ENCODE assay signal across 7 cellular contexts in genomic region chr2:202374383-202374782, GRCh38. TPM values are rescaled to one million over a fixed set of nuclear protein-coding genes. Genes with fewer than 3 reads are reported as not detected.
DNase-seq lines count a peak whose midpoint lies in the region; TF ChIP-seq lines count a peak whose summit lies in the region.
"Not testable (repeated sequence)": the region's sequence is repeated elsewhere in the genome, so short reads cannot be mapped to it uniquely, and the experiment has no call there.

No MANE protein-coding gene starts in this region.

- DNase-seq in GM12865 (ENCODE audit: low read depth); PC-9; activated T-cell treated with anti-CD3 and anti-CD28 coated beads, Interleukin-2, amount 50 U/mL, for 24 hours; dorsolateral prefrontal cortex: not testable (repeated sequence)

- peaks cover 16% of the 10 kb centered on the region for H4K20me1 ChIP-seq in PC-9 (ENCODE audit: insufficient read depth)

- peaks cover 13% of the 10 kb centered on the region for H3K36me3 Mint-ChIP-seq in activated T-cell treated with anti-CD3 and anti-CD28 coated beads, Interleukin-2, amount 50 U/mL, for 24 hours (ENCODE audit: low read depth)
- not testable (repeated sequence) for H3K36me3 Mint-ChIP-seq in nephron (ENCODE audit: low read depth)

- not testable (repeated sequence) for H3F3A ChIP-seq in PC-9 (ENCODE audit: insufficient read depth, low read depth)

- not testable (repeated sequence) for H3K27me3 Mint-ChIP-seq in activated T-cell treated with anti-CD3 and anti-CD28 coated beads, Interleukin-2, amount 50 U/mL, for 24 hours; nephron (ENCODE audit: low read depth)

- TF ChIP-seq CTCF in GM12865 (IDR thresholded peaks at IDR 0.05; ENCODE audit: insufficient read depth, low read depth, low read length, missing control alignments); PC-9 (conservative IDR thresholded peaks at IDR 0.05); dorsolateral prefrontal cortex (IDR thresholded peaks at IDR 0.05 in 54 of 56, conservative IDR thresholded peaks at IDR 0.05 in 2 of 56; ENCODE audit: low read depth in 1 of 56, partially characterized antibody in 56 of 56); nephron (IDR thresholded peaks at IDR 0.05; ENCODE audit: unreplicated experiment in 3 of 3): not testable (repeated sequence)

- H3K27me3 ChIP-seq in PC-9 (ENCODE audit: insufficient read depth, low read depth); dorsolateral prefrontal cortex; iPS-18a (ENCODE audit: control insufficient read depth, insufficient read depth, low read length); skeletal muscle satellite cell (ENCODE audit: control insufficient read depth, insufficient read depth, low read length): not testable (repeated sequence)

- H3K9me3 ChIP-seq in PC-9 (ENCODE audit: insufficient read depth, low read depth); iPS-18a (ENCODE audit: control insufficient read depth, low read depth, low read length); skeletal muscle satellite cell (replicated peaks; ENCODE audit: low read length): not testable (repeated sequence)

- not testable (repeated sequence) for H3K9me3 Mint-ChIP-seq in activated T-cell treated with anti-CD3 and anti-CD28 coated beads, Interleukin-2, amount 50 U/mL, for 24 hours; nephron

- H3K4me3 ChIP-seq in GM12865 (ENCODE audit: low read depth, low read length) (peak overlapping the region; percentile 87; the same call in 1 of the 2 replicates), dorsolateral prefrontal cortex (peak overlapping the region in 43 of 59 donors; percentile 58 to 97 (median 89)), iPS-18a (ENCODE audit: low read length) (peak overlapping the region; percentile 96), skeletal muscle satellite cell (ENCODE audit: low read length) (peak overlapping the region; percentile 86)
- not testable (repeated sequence) for H3K4me3 ChIP-seq in PC-9

- not testable (repeated sequence) for BruUV-seq in PC-9 (replicated peaks; lab: Mats Ljungman, UMichigan)

- POLR2A ChIA-PET in PC-9 (lab: Charles Lee; ENCODE audit: unreplicated experiment), result interaction anchor here (0.6 kb wide), 1 partner anchor 26 kb away, joined by 3 read pairs; no protein-coding TSS in a partner anchor

- intact Hi-C loops in PC-9 (cut with micrococcal nuclease; ENCODE audit: unreplicated experiment), result loop anchor here (10.0 kb wide), 1 partner anchor 340 kb away; the partner anchor contains the start of gene FZD7
- intact Hi-C loops in dorsolateral prefrontal cortex (cut with DNase I), result loop anchor here (10.0 kb wide), 3 partner anchors 260 to 860 kb away; partner anchors contain the start of genes ALS2 (in 1 of the 2), CYP20A1 (in 1 of the 2) and FAM117B (in 1 of the 2)

- not testable (repeated sequence) for H3K27ac Mint-ChIP-seq in activated T-cell treated with anti-CD3 and anti-CD28 coated beads, Interleukin-2, amount 50 U/mL, for 24 hours
- peak overlapping the region; percentile 99 to 100 (median 100) for H3K27ac Mint-ChIP-seq in nephron

- not testable (repeated sequence) for H3K9me2 ChIP-seq in PC-9 (ENCODE audit: insufficient read depth)

- peaks cover 14% of the 10 kb centered on the region; the same call in 1 of the 2 replicates for H3K4me1 ChIP-seq in PC-9 (replicated peaks; ENCODE audit: insufficient read depth)
- not testable (repeated sequence) for H3K4me1 ChIP-seq in iPS-18a (ENCODE audit: control insufficient read depth, low read depth, low read length)
- H3K4me1 ChIP-seq in skeletal muscle satellite cell (ENCODE audit: control insufficient read depth, insufficient read depth, low read length), result peaks cover 12% of the 10 kb centered on the region

- H3K9ac ChIP-seq in iPS-18a (ENCODE audit: low read length), result peak overlapping the region; percentile 85
- not testable (repeated sequence) for H3K9ac ChIP-seq in skeletal muscle satellite cell (ENCODE audit: low read depth, low read length)

- peaks cover 27% of the 10 kb centered on the region for H3K4me1 Mint-ChIP-seq in activated T-cell treated with anti-CD3 and anti-CD28 coated beads, Interleukin-2, amount 50 U/mL, for 24 hours (ENCODE audit: low read depth)
- H3K4me1 Mint-ChIP-seq in nephron, result peaks cover 26% of the 10 kb centered on the region

- not testable (repeated sequence) for H3K27ac ChIP-seq in PC-9; iPS-18a (ENCODE audit: low read length)
- H3K27ac ChIP-seq in dorsolateral prefrontal cortex, result peak overlapping the region in 18 of 59 donors; percentile 88 to 98 (median 96)

- H3K36me3 ChIP-seq in PC-9 (ENCODE audit: low read depth); iPS-18a (ENCODE audit: control insufficient read depth, low read depth, low read length); skeletal muscle satellite cell (ENCODE audit: insufficient read depth, low read length): not testable (repeated sequence)

- peak overlapping the region; percentile 12 for H3K4me3 Mint-ChIP-seq in activated T-cell treated with anti-CD3 and anti-CD28 coated beads, Interleukin-2, amount 50 U/mL, for 24 hours
- H3K4me3 Mint-ChIP-seq in nephron, result peak overlapping the region; percentile 98 to 100 (median 100)

- peaks cover 28% of the 10 kb centered on the region for H3K79me2 ChIP-seq in PC-9 (ENCODE audit: low read depth)

- not testable (repeated sequence) for H2AFZ ChIP-seq in PC-9

- CTCF ChIA-PET in PC-9 (lab: Charles Lee), result interaction anchor here (0.7 kb wide), 1 partner anchor 88 kb away, joined by 6 read pairs; no protein-coding TSS in a partner anchor

- H3K4me2 ChIP-seq in PC-9 (peak overlapping the region; percentile 90), skeletal muscle satellite cell (ENCODE audit: low read length) (peak overlapping the region; percentile 95)

RNA-seq across cellular contexts. Expression of gene BMPR2, which starts 1.7 kb away (rescaled TPM):
- 17.6 and 23.2 TPM in 2 replicates for total RNA-seq in PC-9 (2021)
- total RNA-seq in dorsolateral prefrontal cortex, result 100 to 1,000 TPM in 64 of 120 experiments, 10 to 100 TPM in 56; 42.7 to 140 (median 102) TPM
- total RNA-seq in skeletal muscle satellite cell (2012; rRNA removed), result 15.0 and 16.6 TPM in 2 replicates
